39 cellular contexts compared by ENCODE assay signal in genomic region chr7:30379741-30380140, GRCh38.
"Had no signal": no experiment of that assay in that cellular context is flagged by ENCODE, and none has a peak within 500 bp of the region (broad histone marks: within the 10 kb centered on the region; RNA-seq: fewer than 3 reads in every experiment).

No MANE protein-coding gene starts in this region.

- H3K4me3 Mint-ChIP-seq: activated naive CD4-positive, alpha-beta T cell treated with anti-CD3 and anti-CD28 coated beads for 36 hours; activated naive CD4-positive, alpha-beta T cell treated with anti-CD3 and anti-CD28 coated beads, Interleukin-2, amount 10 ng/mL, durations not matched to agents 7 days and 5 days; activated naive CD4-positive, alpha-beta T cell treated with anti-CD3 and anti-CD28 coated beads, Interleukin-2, amount 50 U/mL, for 24 hours; activated naive CD8-positive, alpha-beta T cell; activated naive CD8-positive, alpha-beta T cell treated with anti-CD3 and anti-CD28 coated beads for 36 hours; activated naive CD8-positive, alpha-beta T cell treated with anti-CD3 and anti-CD28 coated beads, Interleukin-2, amount 10 ng/mL, durations not matched to agents 7 days and 5 days; activated naive CD8-positive, alpha-beta T cell treated with anti-CD3 and anti-CD28 coated beads, Interleukin-2, amount 50 U/mL, for 24 hours; activated T-cell treated with anti-CD3 and anti-CD28 coated beads, Interleukin-2, amount 50 U/mL, for 4 hours; activated T-cell treated with anti-CD3 and anti-CD28 coated beads, Interleukin-2, amount 50 U/mL, for 72 hours; activated T-helper 1 cell treated with anti-CD3 and anti-CD28 coated beads, Interleukin-12 subunit alpha, Interleukin-12 subunit beta, Interleukin-2, Interleukin-4 antibody, amounts not matched to agents 30 ng/mL and 10 ng/mL and 1 ng/mL, durations not matched to agents 14 hours and 24 hours and 36 hours; activated T-helper 17 cell treated with anti-CD3 and anti-CD28 coated beads, Interleukin-2, amount 50 U/mL, for 72 hours; brain; central memory CD8-positive, alpha-beta T cell had no signal

- H3K27me3 ChIP-seq: adrenal gland, ascending aorta, body of pancreas, brain microvascular endothelial cell, breast epithelium, cardiac muscle cell had no signal

- H3K27me3 Mint-ChIP-seq: activated naive CD4-positive, alpha-beta T cell treated with anti-CD3 and anti-CD28 coated beads, Interleukin-2, amount 10 ng/mL, durations not matched to agents 7 days and 5 days; activated naive CD4-positive, alpha-beta T cell treated with anti-CD3 and anti-CD28 coated beads, Interleukin-2, amount 50 U/mL, for 24 hours; activated naive CD8-positive, alpha-beta T cell; activated naive CD8-positive, alpha-beta T cell treated with anti-CD3 and anti-CD28 coated beads for 36 hours; activated naive CD8-positive, alpha-beta T cell treated with anti-CD3 and anti-CD28 coated beads, Interleukin-2, amount 10 ng/mL, durations not matched to agents 7 days and 5 days; activated naive CD8-positive, alpha-beta T cell treated with anti-CD3 and anti-CD28 coated beads, Interleukin-2, amount 50 U/mL, for 24 hours; activated T-helper 17 cell treated with anti-CD3 and anti-CD28 coated beads, Interleukin-2, amount 50 U/mL, for 72 hours; central memory CD8-positive, alpha-beta T cell had no signal

- H3K4me1 ChIP-seq: adrenal gland, body of pancreas, breast epithelium had no signal

- H3K27ac Mint-ChIP-seq: activated naive CD4-positive, alpha-beta T cell treated with anti-CD3 and anti-CD28 coated beads for 36 hours; activated naive CD4-positive, alpha-beta T cell treated with anti-CD3 and anti-CD28 coated beads, Interleukin-2, amount 10 ng/mL, durations not matched to agents 7 days and 5 days; activated naive CD4-positive, alpha-beta T cell treated with anti-CD3 and anti-CD28 coated beads, Interleukin-2, amount 50 U/mL, for 24 hours; activated naive CD4-positive, alpha-beta T cell treated with anti-CD3 and anti-CD28 coated beads, Interleukin-2, amount 50 U/mL, for 72 hours; activated naive CD8-positive, alpha-beta T cell; activated naive CD8-positive, alpha-beta T cell treated with anti-CD3 and anti-CD28 coated beads for 36 hours; activated naive CD8-positive, alpha-beta T cell treated with anti-CD3 and anti-CD28 coated beads, Interleukin-2, amount 10 ng/mL, durations not matched to agents 7 days and 5 days; activated naive CD8-positive, alpha-beta T cell treated with anti-CD3 and anti-CD28 coated beads, Interleukin-2, amount 50 U/mL, for 24 hours; activated T-cell treated with anti-CD3 and anti-CD28 coated beads, Interleukin-2, amount 50 U/mL, for 72 hours; activated T-helper 1 cell treated with anti-CD3 and anti-CD28 coated beads, Interleukin-12 subunit alpha, Interleukin-12 subunit beta, Interleukin-2, Interleukin-4 antibody, amounts not matched to agents 30 ng/mL and 10 ng/mL and 1 ng/mL, durations not matched to agents 14 hours and 24 hours and 36 hours; activated T-helper 17 cell treated with anti-CD3 and anti-CD28 coated beads, Interleukin-2, amount 50 U/mL, for 72 hours; activated T-helper 2 cell treated with anti-CD3 and anti-CD28 coated beads, Interferon-gamma antibody, Interleukin-2, Interleukin-4, amounts not matched to agents 10 μg/mL and 5 μg/mL and 100 μg/mL, durations not matched to agents 14 hours and 24 hours and 36 hours; brain had no signal

- H3K27ac ChIP-seq: adrenal gland, ascending aorta, body of pancreas, brain microvascular endothelial cell, breast epithelium, cardiac muscle cell had no signal

- H3K4me3 ChIP-seq: adrenal gland, ascending aorta, body of pancreas, breast epithelium, cardiac muscle cell had no signal

- H3K36me3 ChIP-seq: adrenal gland, ascending aorta, brain microvascular endothelial cell, breast epithelium, cardiac muscle cell had no signal

- H3K9me3 Mint-ChIP-seq: activated naive CD4-positive, alpha-beta T cell treated with anti-CD3 and anti-CD28 coated beads, Interleukin-2, amount 50 U/mL, for 24 hours; activated T-cell treated with anti-CD3 and anti-CD28 coated beads, Interleukin-2, amount 50 U/mL, for 4 hours; activated T-helper 17 cell treated with anti-CD3 and anti-CD28 coated beads, Interleukin-2, amount 50 U/mL, for 72 hours; central memory CD8-positive, alpha-beta T cell had no signal

- H3K9me3 ChIP-seq: adrenal gland, body of pancreas had no signal

- DNase-seq: activated effector memory CD4-positive, alpha-beta T cell treated with anti-CD3 and anti-CD28 coated beads, Interleukin-2, amount 50 U/mL, for 16 hours; activated effector memory CD4-positive, alpha-beta T cell treated with Interleukin-2 at 50 U/mL for 16 hours; activated gamma-delta T cell; activated gamma-delta T cell treated with Interleukin-2 at 50 U/mL for 16 hours; activated naive CD4-positive, alpha-beta T cell; activated naive CD4-positive, alpha-beta T cell treated with anti-CD3 and anti-CD28 coated beads for 36 hours; activated naive CD4-positive, alpha-beta T cell treated with anti-CD3 and anti-CD28 coated beads, Interleukin-2, amount 10 ng/mL, durations not matched to agents 7 days and 5 days; activated naive CD4-positive, alpha-beta T cell treated with anti-CD3 and anti-CD28 coated beads, Interleukin-2, amount 50 U/mL, for 16 hours; activated naive CD4-positive, alpha-beta T cell treated with Interleukin-2 at 50 U/mL for 16 hours; activated naive CD8-positive, alpha-beta T cell treated with anti-CD3 and anti-CD28 coated beads for 36 hours; activated naive CD8-positive, alpha-beta T cell treated with anti-CD3 and anti-CD28 coated beads, Interleukin-2, amount 10 ng/mL, durations not matched to agents 7 days and 5 days; activated naive CD8-positive, alpha-beta T cell treated with anti-CD3 and anti-CD28 coated beads, Interleukin-2, amount 50 U/mL, for 24 hours; activated T-cell treated with anti-CD3 and anti-CD28 coated beads, Interleukin-2, amount 50 U/mL, for 4 hours; activated T-cell treated with anti-CD3 and anti-CD28 coated beads, Interleukin-2, amount 50 U/mL, for 48 hours; activated T-cell treated with anti-CD3 and anti-CD28 coated beads, Interleukin-2, amount 50 U/mL, for 72 hours; adrenal gland; amniotic stem cell; amygdala; anterior cingulate cortex; aorta; body of pancreas; brain microvascular endothelial cell; caudate nucleus; central memory CD4-positive, alpha-beta T cell; cerebellar nuclear complex had no signal

- H3K4me1 Mint-ChIP-seq: activated naive CD4-positive, alpha-beta T cell treated with anti-CD3 and anti-CD28 coated beads, Interleukin-2, amount 10 ng/mL, durations not matched to agents 7 days and 5 days; activated naive CD4-positive, alpha-beta T cell treated with anti-CD3 and anti-CD28 coated beads, Interleukin-2, amount 50 U/mL, for 24 hours; activated naive CD8-positive, alpha-beta T cell treated with anti-CD3 and anti-CD28 coated beads for 36 hours; activated naive CD8-positive, alpha-beta T cell treated with anti-CD3 and anti-CD28 coated beads, Interleukin-2, amount 10 ng/mL, durations not matched to agents 7 days and 5 days; activated naive CD8-positive, alpha-beta T cell treated with anti-CD3 and anti-CD28 coated beads, Interleukin-2, amount 50 U/mL, for 24 hours; activated T-helper 17 cell treated with anti-CD3 and anti-CD28 coated beads, Interleukin-2, amount 50 U/mL, for 72 hours; brain had no signal

- FAIRE-seq: astrocyte, bronchial epithelial cell, colon had no signal

- H3K36me3 Mint-ChIP-seq: activated naive CD8-positive, alpha-beta T cell had no signal

- ATAC-seq: activated naive CD4-positive, alpha-beta T cell treated with anti-CD3 and anti-CD28 coated beads, Interleukin-2, amount 50 U/mL, for 72 hours; activated naive CD8-positive, alpha-beta T cell treated with anti-CD3 and anti-CD28 coated beads, Interleukin-2, amount 50 U/mL, for 24 hours; activated T-cell treated with anti-CD3 and anti-CD28 coated beads, Interleukin-2, amount 50 U/mL, for 4 hours; activated T-cell treated with anti-CD3 and anti-CD28 coated beads, Interleukin-2, amount 50 U/mL, for 72 hours; activated T-helper 17 cell treated with anti-CD3 and anti-CD28 coated beads, Interleukin-2, amount 50 U/mL, for 72 hours; body of pancreas had no signal
